8 cellular contexts compared by ENCODE assay signal in genomic region chr2:32166115-32166549, GRCh38. TPM values are rescaled to one million over a fixed set of nuclear protein-coding genes. Genes with fewer than 3 reads are reported as not detected.
DNase-seq lines count a peak whose midpoint lies in the region; ATAC-seq, FAIRE-seq and TF ChIP-seq lines count a peak whose summit lies in the region.

No MANE protein-coding gene starts in this region.

- no peaks in the 10 kb centered on the region for H3K9me3 ChIP-seq in HEK293 (ENCODE audit: control insufficient read depth, insufficient read depth, low read depth, low read length)

- peak overlapping the region; percentile 99 for H3K4me3 Mint-ChIP-seq in activated CD8-positive, alpha-beta T cell treated with anti-CD3 and anti-CD28 coated beads, Interleukin-2, amount 10 ng/mL, durations not matched to agents 7 days and 5 days
- peak overlapping the region; percentile 96 for H3K4me3 Mint-ChIP-seq in stimulated activated effector memory CD8-positive, alpha-beta T cell treated with anti-CD3 and anti-CD28 coated beads, Interleukin-12 subunit alpha, Interleukin-12 subunit beta, amount 100 ng/mL, for 72 hours

- no peak for TF ChIP-seq POLR2A in GM12891 (IDR thresholded peaks at IDR 0.05; ENCODE audit: low read depth, low read length)

- no peaks in the 10 kb centered on the region for H3K27me3 Mint-ChIP-seq in activated CD8-positive, alpha-beta T cell treated with anti-CD3 and anti-CD28 coated beads, Interleukin-2, amount 10 ng/mL, durations not matched to agents 7 days and 5 days (ENCODE audit: low read depth)

- 0 out of 2 replicates have a peak overlapping the region, but pooled peaks have one; percentile 12 for H3K27ac ChIP-seq in HEK293 (ENCODE audit: extremely low read depth, low read depth, low read length)

- H3K9me3 Mint-ChIP-seq in activated CD8-positive, alpha-beta T cell treated with anti-CD3 and anti-CD28 coated beads, Interleukin-2, amount 10 ng/mL, durations not matched to agents 7 days and 5 days (ENCODE audit: insufficient read depth) = no peaks in the 10 kb centered on the region
- no peaks in the 10 kb centered on the region for H3K9me3 Mint-ChIP-seq in stimulated activated effector memory CD8-positive, alpha-beta T cell treated with anti-CD3 and anti-CD28 coated beads, Interleukin-12 subunit alpha, Interleukin-12 subunit beta, amount 100 ng/mL, for 72 hours

- CTCF ChIA-PET in HEK293 (lab: Yijun Ruan, JAX) = no interaction called here
- CTCF ChIA-PET in activated CD8-positive, alpha-beta T cell treated with anti-CD3 and anti-CD28 coated beads, Interleukin-2, amount 10 ng/mL, durations not matched to agents 7 days and 5 days (lab: Charles Lee) = interaction anchor here (0.6 to 1.9 kb wide), 2 partner anchors 126 to 498 kb away, joined by 3 to 4 read pairs; partner anchors contain the start of gene DPY30

- FAIRE-seq in GM12891 (lab: Jason Lieb, UNC) = no peak

- H3K27ac Mint-ChIP-seq in activated CD8-positive, alpha-beta T cell treated with anti-CD3 and anti-CD28 coated beads, Interleukin-2, amount 10 ng/mL, durations not matched to agents 7 days and 5 days = peak overlapping the region; percentile 93
- peak overlapping the region; percentile 98 for H3K27ac Mint-ChIP-seq in stimulated activated effector memory CD8-positive, alpha-beta T cell treated with anti-CD3 and anti-CD28 coated beads, Interleukin-12 subunit alpha, Interleukin-12 subunit beta, amount 100 ng/mL, for 72 hours

- H3K4me1 ChIP-seq in HEK293 (ENCODE audit: control insufficient read depth, insufficient read depth, low read length) = no peaks in the 10 kb centered on the region

- H3K36me3 ChIP-seq in HEK293 (ENCODE audit: control insufficient read depth in 2 of 2, insufficient read depth in 1 of 2, low read length in 2 of 2) = peaks cover 0 to 5% of the 10 kb centered on the region in 2 experiments; a peak in 1 of 3 replicates

- POLR2A ChIA-PET in HEK293 (lab: Yijun Ruan, JAX) = interaction anchor here (0.5 to 2.4 kb wide), 21 partner anchors 9 to 462 kb away, joined by 3 to 38 read pairs (median 4); partner anchors contain the start of genes DPY30, MEMO1, SPAST and TTC27
- POLR2A ChIA-PET in activated CD8-positive, alpha-beta T cell treated with anti-CD3 and anti-CD28 coated beads, Interleukin-2, amount 10 ng/mL, durations not matched to agents 7 days and 5 days (lab: Charles Lee) = interaction anchor here (0.6 to 1.8 kb wide), 13 partner anchors 9 to 157 kb away, joined by 3 to 11 read pairs (median 3); partner anchors contain the start of gene DPY30

- no peak for TF ChIP-seq CTCF in HEK293 (tag by site-specific recombination; IDR thresholded peaks at IDR 0.05)

- no peak for DNase-seq in activated CD8-positive, alpha-beta T cell treated with anti-CD3 and anti-CD28 coated beads, Interleukin-2, amount 10 ng/mL, durations not matched to agents 7 days and 5 days
- DNase-seq in stimulated activated effector memory CD8-positive, alpha-beta T cell treated with anti-CD3 and anti-CD28 coated beads, Interleukin-12 subunit alpha, Interleukin-12 subunit beta, amount 100 ng/mL, for 72 hours (ENCODE audit: low spot score in 2 of 2) = no peak
- DNase-seq in AG20443 (ENCODE audit: low spot score) (no peak), AML-193 (lab: John Stamatoyannopoulos, UW) (no peak), GM12891 (ENCODE audit: insufficient read length, low spot score) (no peak), DMS53 treated with DMSO at 0.1 percent for 48 hours (lab: John Stamatoyannopoulos, UW; ENCODE audit: unreplicated experiment) (no peak)

- H3K4me3 ChIP-seq in HEK293 (ENCODE audit: low read depth, low read length) = peak overlapping the region; percentile 80
- peak overlapping the region; percentile 82 for H3K4me3 ChIP-seq in iPS-11a (ENCODE audit: low read depth, low read length)

- peak; percentile 8 for ATAC-seq in activated CD8-positive, alpha-beta T cell treated with anti-CD3 and anti-CD28 coated beads, Interleukin-2, amount 10 ng/mL, durations not matched to agents 7 days and 5 days
- ATAC-seq in stimulated activated effector memory CD8-positive, alpha-beta T cell treated with anti-CD3 and anti-CD28 coated beads, Interleukin-12 subunit alpha, Interleukin-12 subunit beta, amount 100 ng/mL, for 72 hours = peak; percentile 12

- H3K36me3 Mint-ChIP-seq in activated CD8-positive, alpha-beta T cell treated with anti-CD3 and anti-CD28 coated beads, Interleukin-2, amount 10 ng/mL, durations not matched to agents 7 days and 5 days (ENCODE audit: low read depth) = peaks cover 18% of the 10 kb centered on the region
- H3K36me3 Mint-ChIP-seq in stimulated activated effector memory CD8-positive, alpha-beta T cell treated with anti-CD3 and anti-CD28 coated beads, Interleukin-12 subunit alpha, Interleukin-12 subunit beta, amount 100 ng/mL, for 72 hours = peaks cover 20% of the 10 kb centered on the region

- peaks cover 27% of the 10 kb centered on the region for H3K4me1 Mint-ChIP-seq in activated CD8-positive, alpha-beta T cell treated with anti-CD3 and anti-CD28 coated beads, Interleukin-2, amount 10 ng/mL, durations not matched to agents 7 days and 5 days (ENCODE audit: low read depth)
- peaks cover 34% of the 10 kb centered on the region for H3K4me1 Mint-ChIP-seq in stimulated activated effector memory CD8-positive, alpha-beta T cell treated with anti-CD3 and anti-CD28 coated beads, Interleukin-12 subunit alpha, Interleukin-12 subunit beta, amount 100 ng/mL, for 72 hours

TF ChIP-seq in HEK293, 187 proteins besides CTCF, POLR2A, EP300 and RAD21:
- no peak for TF ChIP-seq ZNF747 (tag by site-specific recombination; IDR thresholded peaks at IDR 0.05)
- TF ChIP-seq KLF7 (tag by site-specific recombination; IDR thresholded peaks at IDR 0.05; ENCODE audit: borderline replicate concordance) = no peak
- TF ChIP-seq ZNF214 (tag by site-specific recombination; IDR thresholded peaks at IDR 0.05; ENCODE audit: borderline replicate concordance) = no peak
- TF ChIP-seq HOXD13 (CRISPR knock-in tag; IDR thresholded peaks at IDR 0.05; ENCODE audit: borderline replicate concordance) = no peak
- TF ChIP-seq KLF10 (tag by site-specific recombination; IDR thresholded peaks at IDR 0.05) = no peak
- TF ChIP-seq TCF7L2 (IDR thresholded peaks at IDR 0.05; ENCODE audit: borderline replicate concordance, low read depth, low read length) = no peak
- TF ChIP-seq ZNF768 (tag by site-specific recombination; IDR thresholded peaks at IDR 0.05) = no peak

TF ChIP-seq in GM12891, 5 proteins besides CTCF, POLR2A, EP300 and RAD21:
- TF ChIP-seq POU2F2 (IDR thresholded peaks at IDR 0.05; ENCODE audit: low read depth, low read length) = no peak
- no peak for TF ChIP-seq SPI1 (IDR thresholded peaks at IDR 0.05; ENCODE audit: low read depth, low read length)
- TF ChIP-seq POLR2AphosphoS5 (IDR thresholded peaks at IDR 0.05; ENCODE audit: low read depth, low read length) = no peak
TF ChIP-seq in GM12891: peak in this region for 0.

RNA-seq across cellular contexts. Expression of gene SLC30A6, which starts 0.5 kb away (rescaled TPM):
- 10 to 100 TPM; 22.3 TPM for total RNA-seq in activated CD8-positive, alpha-beta T cell treated with anti-CD3 and anti-CD28 coated beads, Interleukin-2, amount 10 ng/mL, durations not matched to agents 7 days and 5 days
- 4.9 TPM for polyA plus RNA-seq in GM12891 (2012; ENCODE audit: low read depth, missing spikeins)
